9 cellular contexts compared by ENCODE assay signal in the genomic region with DNA sequence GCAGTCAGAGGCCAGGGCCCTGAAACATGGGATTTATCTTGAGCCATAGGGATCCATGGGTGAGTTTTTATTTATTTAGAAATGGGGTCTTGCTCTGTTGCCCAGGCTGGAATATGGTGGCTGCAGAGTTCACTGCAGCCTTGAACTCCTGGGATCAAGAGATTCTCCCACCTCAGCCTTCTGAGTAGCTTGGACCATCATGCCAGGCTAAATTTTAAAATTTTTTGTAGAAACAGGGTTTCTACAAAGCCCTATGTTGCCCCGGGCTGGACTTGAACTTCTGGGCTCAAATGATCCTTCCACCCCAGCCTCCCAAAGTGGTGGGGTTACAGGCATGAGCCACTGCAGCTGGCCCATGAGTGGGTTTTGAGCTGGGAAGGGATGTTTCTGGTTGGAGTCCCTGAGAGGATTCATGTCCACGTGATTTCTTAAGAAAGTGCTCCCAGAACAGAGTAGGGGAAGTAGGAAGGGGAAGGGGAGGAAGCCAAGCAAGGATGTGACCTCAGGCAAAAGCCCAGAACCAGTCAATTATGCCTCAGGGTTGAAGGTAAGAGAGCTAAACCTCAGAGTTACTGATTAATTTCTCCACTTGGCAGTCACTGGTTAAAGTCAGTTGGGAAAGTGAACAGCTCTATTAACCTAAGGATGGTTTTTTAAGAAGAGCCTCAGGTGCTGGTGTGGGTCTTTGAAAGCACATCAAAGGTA. TPM values are rescaled to one million over a fixed set of nuclear protein-coding genes. Genes with fewer than 3 reads are reported as not detected.
A peak's percentile ranks its signal among the peaks of the same experiment; 100 is the strongest.
DNase-seq lines count a peak whose midpoint lies in the region; ATAC-seq and TF ChIP-seq lines count a peak whose summit lies in the region.
"Had no signal": no experiment of that assay in that cellular context is flagged by ENCODE, and none has a peak within 500 bp of the region (broad histone marks: within the 10 kb centered on the region; RNA-seq: fewer than 3 reads in every experiment).

No MANE protein-coding gene starts in this region.

- no peak overlapping the region for H3K4me3 ChIP-seq in H7 (ENCODE audit: insufficient read depth, low read depth, low read length)
- no peak overlapping the region for H3K4me3 ChIP-seq in Panc1 (ENCODE audit: low read depth in 2 of 2, low read length in 2 of 2)
- no peak overlapping the region for H3K4me3 ChIP-seq in gastroesophageal sphincter
- H3K4me3 ChIP-seq in gastrocnemius medialis, result no peak overlapping the region

- no peak for TF ChIP-seq EP300 in gastroesophageal sphincter (IDR thresholded peaks at IDR 0.05)

- H3K9me3 ChIP-seq in Panc1 (ENCODE audit: control insufficient read depth, insufficient read depth, low read depth, low read length), result no peaks in the 10 kb centered on the region
- H3K9me3 ChIP-seq in gastroesophageal sphincter, result no peaks in the 10 kb centered on the region
- no peaks in the 10 kb centered on the region for H3K9me3 ChIP-seq in gastrocnemius medialis

- in situ Hi-C loops in Panc1 (cut with HindIII; ENCODE audit: low pct_unique_long_range_greater_than_20kb, low sequenced_read_pairs) (no loop called here), gastrocnemius medialis (cut with MboI; ENCODE audit: low sequenced_read_pairs in 4 of 4) (no loop called here)

- WGBS in gastroesophageal sphincter (ENCODE audit: low coverage in 1 of 2), 2 donors, result 54% methylated on average over 2 of the region's 2 CpGs; no CpG with 5 or more reads in 1 of the 2 donors

- no peaks in the 10 kb centered on the region; the same call in 1 of the 2 replicates for H3K27me3 ChIP-seq in H7 (ENCODE audit: control insufficient read depth, insufficient read depth, low read length)
- H3K27me3 ChIP-seq in Panc1 (ENCODE audit: control insufficient read depth, insufficient read depth, low read length), result no peaks in the 10 kb centered on the region
- H3K27me3 ChIP-seq in gastroesophageal sphincter, result no peaks in the 10 kb centered on the region
- H3K27me3 ChIP-seq in gastrocnemius medialis, result no peaks in the 10 kb centered on the region

- H3K27ac ChIP-seq in Panc1 (ENCODE audit: low read length) (peak overlapping the region; percentile 46), gastroesophageal sphincter (peak overlapping the region in 3 of 4 donors; percentile 44 to 62 (median 62)), gastrocnemius medialis (peak overlapping the region; percentile 66 to 96 (median 84))

- TF ChIP-seq CTCF in Panc1 (IDR thresholded peaks at IDR 0.05) (no peak), gastroesophageal sphincter (IDR thresholded peaks at IDR 0.05) (no peak), gastrocnemius medialis (IDR thresholded peaks at IDR 0.05 in 4 of 5, conservative IDR thresholded peaks at IDR 0.05 in 1 of 5) (no peak)

- peak; percentile 19 for DNase-seq in H7
- no peak for DNase-seq in Panc1 (ENCODE audit: low read depth, low spot score)
- no peak for DNase-seq in gastrocnemius medialis
- no peak for DNase-seq in NCI-H510A (lab: John Stamatoyannopoulos, UW)
- no peak for DNase-seq in T1000 (lab: John Stamatoyannopoulos, UW)
- no peak for DNase-seq in NCI-H1436 (lab: John Stamatoyannopoulos, UW)
- DNase-seq: NCI-H1694 had no signal

- no peak for TF ChIP-seq POLR2A in gastroesophageal sphincter (IDR thresholded peaks at IDR 0.05)
- no peak for TF ChIP-seq POLR2A in gastrocnemius medialis (IDR thresholded peaks at IDR 0.05)
- no peak for TF ChIP-seq POLR2A in GM18505 (IDR thresholded peaks at IDR 0.05; ENCODE audit: borderline replicate concordance, extremely low read depth, insufficient read depth, insufficient read length)

- ATAC-seq in Panc1 (no peak), gastroesophageal sphincter (no peak), gastrocnemius medialis (no peak), GM18505 (IDR thresholded peaks at IDR 0.05; ENCODE audit: unreplicated experiment) (no peak)

- no TSS peak for BruUV-seq in Panc1 (replicated peaks; lab: Mats Ljungman, UMichigan)

- H3K36me3 ChIP-seq in H7 (replicated peaks; ENCODE audit: control insufficient read depth, insufficient read depth, low read length) (peaks cover 12% of the 10 kb centered on the region), Panc1 (ENCODE audit: control insufficient read depth, insufficient read depth, low read length) (no peaks in the 10 kb centered on the region; the same call in 1 of the 2 replicates), gastroesophageal sphincter (peaks cover 0 to 43% of the 10 kb centered on the region in 2 donors), gastrocnemius medialis (peaks cover 0 to 31% of the 10 kb centered on the region in 2 donors)

- intact Hi-C loops in Panc1 (cut with micrococcal nuclease; ENCODE audit: unreplicated experiment) (no loop called here), gastrocnemius medialis (cut with DNase I; ENCODE audit: low total_unique reads) (no loop called here)

- CTCF ChIA-PET in Panc1 (lab: Charles Lee), result interaction anchor here (0.5 to 0.7 kb wide), 2 partner anchors 122 to 331 kb away, joined by 3 to 4 read pairs; no protein-coding TSS in a partner anchor

- H3K4me1 ChIP-seq in Panc1 (ENCODE audit: control insufficient read depth, insufficient read depth, low read length) (peaks cover 17% of the 10 kb centered on the region), gastroesophageal sphincter (peaks cover 0 to 57% (median 10%) of the 10 kb centered on the region in 3 donors), gastrocnemius medialis (peaks cover 47 to 52% of the 10 kb centered on the region in 2 donors)

- POLR2A ChIA-PET in Panc1 (lab: Charles Lee), result no interaction called here

RNA-seq across cellular contexts. Expression of gene KAT8, which starts 3.9 kb away (rescaled TPM):
- 61.7 and 77.2 TPM in 2 replicates for total RNA-seq in H7 (2014; rRNA removed; shearing (Covaris generic))
- total RNA-seq in Panc1 (2021; ENCODE audit: unreplicated experiment), result 48.3 TPM
- polyA plus RNA-seq in Panc1 (2012; ENCODE audit: insufficient read length), result 35.3 TPM
- 10 to 100 TPM; 65.6 to 81.4 (median 72.3) TPM for total RNA-seq in gastroesophageal sphincter
- total RNA-seq in gastrocnemius medialis, result 100 to 1,000 TPM in 1 of 4 donors, 10 to 100 TPM in 3; 44.3 to 102 (median 54.3) TPM

RNA-seq across cellular contexts. Expression of gene BCKDK, which starts 5.4 kb away (rescaled TPM):
- 52.7 and 64.0 TPM in 2 replicates for total RNA-seq in H7 (2014; rRNA removed; shearing (Covaris generic))
- total RNA-seq in Panc1 (2021; ENCODE audit: unreplicated experiment), result 60.4 TPM
- 112 TPM for polyA plus RNA-seq in Panc1 (2012; ENCODE audit: insufficient read length)
- total RNA-seq in gastroesophageal sphincter, result 10 to 100 TPM; 26.5 to 70.2 (median 39.8) TPM
- 10 to 100 TPM; 24.7 to 68.9 (median 50.9) TPM for total RNA-seq in gastrocnemius medialis

RNA-seq across cellular contexts. Expression of gene VKORC1, which starts 19.0 kb away (rescaled TPM):
- total RNA-seq in H7 (2014; rRNA removed; shearing (Covaris generic)), result 127 and 135 TPM in 2 replicates
- 109 TPM for total RNA-seq in Panc1 (2021; ENCODE audit: unreplicated experiment)
- polyA plus RNA-seq in Panc1 (2012; ENCODE audit: insufficient read length), result 175 TPM
- 100 to 1,000 TPM in 3 of 4 donors, 10 to 100 TPM in 1; 93.6 to 119 (median 107) TPM for total RNA-seq in gastroesophageal sphincter
- 10 to 100 TPM; 20.1 to 35.9 (median 32.9) TPM for total RNA-seq in gastrocnemius medialis

RNA-seq across cellular contexts. Expression of gene PRSS8, which starts 22.0 kb away (rescaled TPM):
- total RNA-seq in H7 (2014; rRNA removed; shearing (Covaris generic)), result 57.1 and 65.4 TPM in 2 replicates
- 0.15 TPM for total RNA-seq in Panc1 (2021; ENCODE audit: unreplicated experiment)
- polyA plus RNA-seq in Panc1 (2012; ENCODE audit: insufficient read length), result not detected
- 1 to 10 TPM in 1 of 4 donors, not detected in 3; 4.1 TPM for total RNA-seq in gastroesophageal sphincter
- 1 to 10 TPM in 1 of 4 donors, under 1 TPM in 1, not detected in 2; 0.24 to 1.2 TPM for total RNA-seq in gastrocnemius medialis

RNA-seq across cellular contexts. Expression of gene PRSS53, which starts 24.8 kb away (rescaled TPM):
- 1.3 and 4.5 TPM in 2 replicates for total RNA-seq in H7 (2014; rRNA removed; shearing (Covaris generic))
- total RNA-seq in Panc1 (2021; ENCODE audit: unreplicated experiment), result 3.4 TPM
- 1.8 TPM for polyA plus RNA-seq in Panc1 (2012; ENCODE audit: insufficient read length)
- total RNA-seq in gastroesophageal sphincter, result 1 to 10 TPM in 3 of 4 donors, under 1 TPM in 1; 0.25 to 4.4 (median 2.6) TPM
- under 1 TPM; 0.07 to 0.75 (median 0.21) TPM for total RNA-seq in gastrocnemius medialis
